ENCODE assay signal across 8 cellular contexts in genomic region chr5:131379723-131380122, GRCh38.
DNase-seq lines count a peak whose midpoint lies in the region; ATAC-seq and TF ChIP-seq lines count a peak whose summit lies in the region.

No MANE protein-coding gene starts in this region.

- TF ChIP-seq POLR2A in NB4 (IDR thresholded peaks at IDR 0.05; ENCODE audit: extremely low read depth, insufficient read length) = no peak

- ATAC-seq in GM21529 (IDR thresholded peaks at IDR 0.05; ENCODE audit: unreplicated experiment) = peak; percentile 31
- peak; percentile 68 for ATAC-seq in activated T-helper 17 cell treated with anti-CD3 and anti-CD28 coated beads, Interleukin-2, amount 50 U/mL, for 72 hours (replicated peaks)

- peaks cover 8% of the 10 kb centered on the region for H3K9me3 Mint-ChIP-seq in activated T-helper 17 cell treated with anti-CD3 and anti-CD28 coated beads, Interleukin-2, amount 50 U/mL, for 72 hours

- TF ChIP-seq CTCF in NB4 (IDR thresholded peaks at IDR 0.05; ENCODE audit: low read depth, low read length) (no peak), foreskin fibroblast (IDR thresholded peaks at IDR 0.05; ENCODE audit: low read depth, low read length) (no peak)

- H3K4me1 Mint-ChIP-seq in activated T-helper 17 cell treated with anti-CD3 and anti-CD28 coated beads, Interleukin-2, amount 50 U/mL, for 72 hours = peaks cover 60% of the 10 kb centered on the region

- DNase-seq in CD1c-positive myeloid dendritic cell (ENCODE audit: extremely low spot score) (peak; percentile 90), NB4 (ENCODE audit: low read depth) (peak; percentile 53), kidney glomerular epithelial cell (lab: John Stamatoyannopoulos, UW) (peak; percentile 87), foreskin fibroblast (no peak), KG1 (lab: John Stamatoyannopoulos, UW) (no peak)
- peak; percentile 31 to 34 for DNase-seq in stimulated activated CD8-positive, alpha-beta memory T cell treated with anti-CD3 and anti-CD28 coated beads, Interleukin-2, amount 100 ng/mL, for 1 hour (ENCODE audit: low read depth in 2 of 2)

- H3K36me3 Mint-ChIP-seq in activated T-helper 17 cell treated with anti-CD3 and anti-CD28 coated beads, Interleukin-2, amount 50 U/mL, for 72 hours (ENCODE audit: low read depth) = peaks cover 82% of the 10 kb centered on the region

- peak overlapping the region; percentile 81 for H3K4me3 Mint-ChIP-seq in activated T-helper 17 cell treated with anti-CD3 and anti-CD28 coated beads, Interleukin-2, amount 50 U/mL, for 72 hours

- no peak overlapping the region for H3K4me3 ChIP-seq in NB4 (ENCODE audit: low read depth, low read length)
- no peak overlapping the region for H3K4me3 ChIP-seq in foreskin fibroblast (ENCODE audit: low read depth in 1 of 2, low read length in 2 of 2)

- no peaks in the 10 kb centered on the region for H3K27me3 Mint-ChIP-seq in activated T-helper 17 cell treated with anti-CD3 and anti-CD28 coated beads, Interleukin-2, amount 50 U/mL, for 72 hours

- peak overlapping the region; percentile 96 for H3K27ac Mint-ChIP-seq in activated T-helper 17 cell treated with anti-CD3 and anti-CD28 coated beads, Interleukin-2, amount 50 U/mL, for 72 hours

Comparison
In these comparisons a context has a peak if more than half of its experiments do, and no peak if none do; other contexts are left out.
1. DNase-seq: peak in CD1c-positive myeloid dendritic cell (single experiment), NB4 (single experiment), kidney glomerular epithelial cell (single experiment) and stimulated activated CD8-positive, alpha-beta memory T cell treated with anti-CD3 and anti-CD28 coated beads, Interleukin-2, amount 100 ng/mL, for 1 hour (2 of 2); none in foreskin fibroblast (0 of 2) and KG1 (single experiment).